14 cellular contexts compared by ENCODE assay signal in genomic region chr14:104786091-104786586, GRCh38. TPM values are rescaled to one million over a fixed set of nuclear protein-coding genes. Genes with fewer than 3 reads are reported as not detected.
DNase-seq lines count a peak whose midpoint lies in the region; ATAC-seq and TF ChIP-seq lines count a peak whose summit lies in the region.
"Had no signal": no experiment of that assay in that cellular context is flagged by ENCODE, and none has a peak within 500 bp of the region (broad histone marks: within the 10 kb centered on the region; RNA-seq: fewer than 3 reads in every experiment).

No MANE protein-coding gene starts in this region.

- H3K9me3 ChIP-seq in heart left ventricle (no peaks in the 10 kb centered on the region), left ventricle myocardium inferior (replicated peaks) (no peaks in the 10 kb centered on the region)

- H3K27ac ChIP-seq in heart left ventricle (peak overlapping the region in 2 of 12 donors; percentile 8 to 10), left ventricle myocardium inferior (replicated peaks) (no peak overlapping the region)

- H3K36me3 ChIP-seq in heart left ventricle (peaks cover 0 to 53% (median 28%) of the 10 kb centered on the region in 9 donors), left ventricle myocardium inferior (peaks cover 31% of the 10 kb centered on the region)

- H3K4me3 ChIP-seq in heart left ventricle: no peak overlapping the region
- no peak overlapping the region for H3K4me3 ChIP-seq in left ventricle myocardium inferior

- ATAC-seq in heart left ventricle (peak; percentile 25 to 58 (median 32)), GM18511 (IDR thresholded peaks at IDR 0.05; ENCODE audit: unreplicated experiment) (no peak)
- ATAC-seq in naive thymus-derived CD8-positive, alpha-beta T cell: peak; percentile 82 to 94

- DNase-seq in heart left ventricle (peak in 2 of 5 donors; percentile 30 to 59), left ventricle myocardium inferior (no peak), NCI-H1105 treated with DMSO at 0.1 percent for 48 hours (lab: John Stamatoyannopoulos, UW) (no peak), NAMALWA (ENCODE audit: low spot score) (no peak), amygdala (lab: John Stamatoyannopoulos, UW) (no peak)
- DNase-seq in naive thymus-derived CD8-positive, alpha-beta T cell: peak in 3 of 10 donors; percentile 18 to 32 (median 23)
- DNase-seq: activated CD4-positive, CD25-positive, alpha-beta regulatory T cell; DMS153; NCI-H2081; NCI-H526; OCI-M1; posterior cingulate gyrus had no signal

- H3K27me3 ChIP-seq in heart left ventricle (no peaks in the 10 kb centered on the region), left ventricle myocardium inferior (ENCODE audit: low read depth) (no peaks in the 10 kb centered on the region)

- 51 to 74% (median 62%) methylated on average over 11 to 12 of the region's 14 CpGs for WGBS in heart left ventricle, 4 donors

- TF ChIP-seq CTCF in heart left ventricle (IDR thresholded peaks at IDR 0.05): no peak
- TF ChIP-seq CTCF in left ventricle myocardium inferior (IDR thresholded peaks at IDR 0.05; ENCODE audit: borderline replicate concordance): no peak

- POLR2A ChIA-PET in naive thymus-derived CD8-positive, alpha-beta T cell (lab: Charles Lee): interaction anchor here (1.0 kb wide), 1 partner anchor 15 kb away, joined by 6 read pairs; the partner anchor contains the start of gene ZBTB42

- peak overlapping the region; percentile 91 for H3K27ac Mint-ChIP-seq in dendritic cell treated with granulocyte-macrophage colony-stimulating factor and Interleukin-4, amounts not matched to agents 40 ng/mL and 50 ng/mL, for 4 days
- peak overlapping the region in 7 of 10 donors; percentile 32 to 76 (median 53) for H3K27ac Mint-ChIP-seq in naive thymus-derived CD8-positive, alpha-beta T cell

- TF ChIP-seq POLR2A in heart left ventricle (IDR thresholded peaks at IDR 0.05): no peak

- H3K9me3 Mint-ChIP-seq in dendritic cell treated with granulocyte-macrophage colony-stimulating factor and Interleukin-4, amounts not matched to agents 40 ng/mL and 50 ng/mL, for 4 days: no peaks in the 10 kb centered on the region
- H3K9me3 Mint-ChIP-seq in naive thymus-derived CD8-positive, alpha-beta T cell: no peaks in the 10 kb centered on the region

- H3K4me1 ChIP-seq in heart left ventricle: peaks cover 0 to 59% (median 23%) of the 10 kb centered on the region in 12 donors
- H3K4me1 ChIP-seq in left ventricle myocardium inferior: peaks cover 58% of the 10 kb centered on the region

- no peaks in the 10 kb centered on the region for H3K27me3 Mint-ChIP-seq in dendritic cell treated with granulocyte-macrophage colony-stimulating factor and Interleukin-4, amounts not matched to agents 40 ng/mL and 50 ng/mL, for 4 days
- no peaks in the 10 kb centered on the region for H3K27me3 Mint-ChIP-seq in naive thymus-derived CD8-positive, alpha-beta T cell

- intact Hi-C loops in heart left ventricle (cut with DNase I) (no loop called here), left ventricle myocardium inferior (cut with micrococcal nuclease) (no loop called here)
- intact Hi-C loops in dendritic cell treated with granulocyte-macrophage colony-stimulating factor and Interleukin-4, amounts not matched to agents 40 ng/mL and 50 ng/mL, for 4 days (cut with micrococcal nuclease): loop anchor here (2.0 to 5.0 kb wide), 2 partner anchors 33 to 41 kb away; partner anchors contain the start of gene SIVA1

- peak overlapping the region; percentile 64 for H3K4me3 Mint-ChIP-seq in dendritic cell treated with granulocyte-macrophage colony-stimulating factor and Interleukin-4, amounts not matched to agents 40 ng/mL and 50 ng/mL, for 4 days
- H3K4me3 Mint-ChIP-seq in naive thymus-derived CD8-positive, alpha-beta T cell: peak overlapping the region in 8 of 10 donors; percentile 12 to 60 (median 51)

- H3K4me1 Mint-ChIP-seq in dendritic cell treated with granulocyte-macrophage colony-stimulating factor and Interleukin-4, amounts not matched to agents 40 ng/mL and 50 ng/mL, for 4 days (ENCODE audit: low read depth): peaks cover 92% of the 10 kb centered on the region
- H3K4me1 Mint-ChIP-seq in naive thymus-derived CD8-positive, alpha-beta T cell: peaks cover 5 to 31% (median 27%) of the 10 kb centered on the region in 4 donors

- H3K36me3 Mint-ChIP-seq in dendritic cell treated with granulocyte-macrophage colony-stimulating factor and Interleukin-4, amounts not matched to agents 40 ng/mL and 50 ng/mL, for 4 days (ENCODE audit: low read depth): peaks cover 87% of the 10 kb centered on the region
- H3K36me3 Mint-ChIP-seq in naive thymus-derived CD8-positive, alpha-beta T cell: no peaks in the 10 kb centered on the region

RNA-seq across cellular contexts. Expression of gene AKT1, which starts 9.4 kb away (rescaled TPM):
- 100 to 1,000 TPM; 115 to 173 (median 143) TPM for total RNA-seq in heart left ventricle
- polyA plus RNA-seq in heart left ventricle: 100 to 1,000 TPM; 108 to 129 TPM
- total RNA-seq in left ventricle myocardium inferior: 144 TPM
- total RNA-seq in naive thymus-derived CD8-positive, alpha-beta T cell: 10 to 100 TPM; 88.9 to 95.7 TPM
- polyA plus RNA-seq in naive thymus-derived CD8-positive, alpha-beta T cell: 10 to 100 TPM in 2 of 3 donors, 1 to 10 TPM in 1; 8.9 to 33.4 (median 23.1) TPM

RNA-seq across cellular contexts. Expression of gene ZBTB42, which starts 14.8 kb away (rescaled TPM):
- 10 to 100 TPM in 3 of 9 donors, 1 to 10 TPM in 6; 4.9 to 12.9 (median 7.4) TPM for total RNA-seq in heart left ventricle
- polyA plus RNA-seq in heart left ventricle: 10 to 100 TPM in 1 of 2 donors, 1 to 10 TPM in 1; 4.2 to 12.3 TPM
- 5.7 TPM for total RNA-seq in left ventricle myocardium inferior
- 1 to 10 TPM; 8.6 to 9.6 TPM for total RNA-seq in naive thymus-derived CD8-positive, alpha-beta T cell
- 1 to 10 TPM; 1.0 to 1.8 (median 1.6) TPM for polyA plus RNA-seq in naive thymus-derived CD8-positive, alpha-beta T cell

RNA-seq across cellular contexts. Expression of gene SIVA1, which starts 33.2 kb away (rescaled TPM):
- total RNA-seq in heart left ventricle (100 to 1,000 TPM in 2 of 9 donors, 10 to 100 TPM in 7; 41.0 to 203 (median 53.9) TPM), left ventricle myocardium inferior (55.6 TPM)
- polyA plus RNA-seq in heart left ventricle: 100 to 1,000 TPM; 126 to 191 TPM
- total RNA-seq in naive thymus-derived CD8-positive, alpha-beta T cell: 10 to 100 TPM; 75.4 to 82.5 TPM
- 100 to 1,000 TPM; 248 to 297 (median 283) TPM for polyA plus RNA-seq in naive thymus-derived CD8-positive, alpha-beta T cell
